In genomic region chr1:159009704-159010361, GRCh38 we compare ENCODE assay signal across 8 cellular contexts. TPM values are rescaled to one million over a fixed set of nuclear protein-coding genes. Genes with fewer than 3 reads are reported as not detected.
DNase-seq lines count a peak whose midpoint lies in the region; ATAC-seq, FAIRE-seq and TF ChIP-seq lines count a peak whose summit lies in the region.

TSS of gene IFI16 (plus strand) at chr1:159009907. CDS start at chr1:159014681, 4,774 bp downstream.

- intact Hi-C loops in CD14-positive monocyte (cut with micrococcal nuclease), result loop anchor here (5.0 to 10.0 kb wide), 3 partner anchors 62 to 825 kb away; partner anchors contain the start of genes CD1D (in 1 of the 2) and MNDA (in 1 of the 2)
- intact Hi-C loops in K562 (cut with micrococcal nuclease), result no loop called here

- peak; percentile 57 for ATAC-seq in HG03442 (IDR thresholded peaks at IDR 0.05; ENCODE audit: unreplicated experiment)
- peak; percentile 78 for ATAC-seq in K562

- H3K27me3 ChIP-seq in K562 (ENCODE audit: control insufficient read depth in 2 of 2, insufficient read depth in 2 of 2, low read length in 2 of 2), result no peaks in the 10 kb centered on the region

- in situ Hi-C loops in K562 (cut with MboI), result loop anchor here (10.0 kb wide), 1 partner anchor 345 kb away; no protein-coding TSS in a partner anchor

- H3K9ac ChIP-seq in K562 (ENCODE audit: insufficient read depth in 1 of 2, low read depth in 2 of 2, low read length in 2 of 2), result no peak within 1 kb of the TSS

- H3K4me2 ChIP-seq in K562 (ENCODE audit: insufficient read depth, low read length), result no peak within 1 kb of the TSS

- no peaks in the 10 kb centered on the region for H4K20me1 ChIP-seq in K562 (replicated peaks; ENCODE audit: control insufficient read depth, insufficient read depth, low read length)

- no peak within 1 kb of the TSS for H3K27ac ChIP-seq in K562 (ENCODE audit: extremely low read depth, low read depth, low read length)

- TF ChIP-seq EP300 in K562 (IDR thresholded peaks at IDR 0.05; ENCODE audit: low read length), result peak; percentile 83

- peak within 1 kb of the TSS; percentile 87 to 97 for H3K4me3 Mint-ChIP-seq in CD14-positive monocyte

- no peak for TF ChIP-seq CTCF in CD14-positive monocyte (IDR thresholded peaks at IDR 0.05)
- no peak for TF ChIP-seq CTCF in K562 (IDR thresholded peaks at IDR 0.05 in 2 of 3, conservative IDR thresholded peaks at IDR 0.05 in 1 of 3; ENCODE audit: insufficient read depth in 2 of 3, low read depth in 1 of 3, low read length in 3 of 3)

- H3K27ac Mint-ChIP-seq in CD14-positive monocyte, result peak within 1 kb of the TSS; percentile 92 to 98 (median 96)

- TF ChIP-seq POLR2A in K562 (conservative IDR thresholded peaks at IDR 0.05), result no peak

- CTCF ChIA-PET in K562 (lab: Yijun Ruan, JAX; ENCODE audit: low intra/inter-chr PET ratio), result no interaction called here

- no peak within 1 kb of the TSS for H3K4me3 ChIP-seq in K562

- H3K4me1 ChIP-seq in K562 (replicated peaks in 1 of 2; ENCODE audit: control insufficient read depth in 2 of 2, insufficient read depth in 2 of 2, low read length in 2 of 2), result no peaks in the 10 kb centered on the region; a peak in 2 of 5 replicates

- no TSS peak for BruUV-seq in K562 (replicated peaks; lab: Mats Ljungman, UMichigan)

- no peak for FAIRE-seq in GM19239 (lab: Jason Lieb, UNC)
- peak; percentile 23 for FAIRE-seq in K562 (lab: Jason Lieb, UNC)

- peaks cover 68% of the 10 kb centered on the region for H3K4me1 Mint-ChIP-seq in CD14-positive monocyte

- peaks cover 12 to 14% of the 10 kb centered on the region in 2 donors for H3K36me3 Mint-ChIP-seq in CD14-positive monocyte

- POLR2A ChIA-PET in K562 (lab: Yijun Ruan, JAX), result interaction anchor here (0.6 kb wide), 1 partner anchor 514 kb away, joined by 4 read pairs; no protein-coding TSS in a partner anchor

- H3K9me3 Mint-ChIP-seq in CD14-positive monocyte, result no peaks in the 10 kb centered on the region

- no peaks in the 10 kb centered on the region for H3K9me1 ChIP-seq in K562 (ENCODE audit: control insufficient read depth, insufficient read depth, low read length)

- no peaks in the 10 kb centered on the region for H3K9me3 ChIP-seq in K562 (replicated peaks; ENCODE audit: control insufficient read depth, insufficient read depth, low read depth, low read length)

- peaks cover 0 to 2% (median 0%) of the 10 kb centered on the region in 3 donors for H3K27me3 Mint-ChIP-seq in CD14-positive monocyte (ENCODE audit: low read depth in 3 of 3)

- H3K36me3 ChIP-seq in K562 (ENCODE audit: control insufficient read depth, insufficient read depth, low read length), result no peaks in the 10 kb centered on the region

- no peaks in the 10 kb centered on the region for H3K79me2 ChIP-seq in K562 (ENCODE audit: control insufficient read depth, insufficient read depth, low read length)

- H2AFZ ChIP-seq in K562 (ENCODE audit: low read depth, low read length), result peak within 1 kb of the TSS; percentile 38; the same call in 1 of the 2 replicates

- 0 out of 4 replicates have a peak, but pooled peaks of 1 of the 2 experiments have one; percentile 2 for TF ChIP-seq RAD21 in K562 (CRISPR knock-in tag; conservative IDR thresholded peaks at IDR 0.05 in 1 of 2, IDR thresholded peaks at IDR 0.05 in 1 of 2)

- DNase-seq in CD14-positive monocyte (ENCODE audit: low spot score), result peak; percentile 69
- DNase-seq in GM19239 (ENCODE audit: insufficient read length, low spot score), result peak; percentile 27
- peak; percentile 83 for DNase-seq in SKM-1 treated with dmso at 0.1 percent for 144 hours (lab: John Stamatoyannopoulos, UW; ENCODE audit: unreplicated experiment)
- DNase-seq in K562 (ENCODE audit: extremely low read depth in 1 of 4, low spot score in 3 of 4), result peak in 2 of 4 experiments; percentile 17 to 51
- DNase-seq in iPS-NIHi7 (ENCODE audit: extremely low spot score), result peak; percentile 17
- DNase-seq in smooth muscle cell of the brain vasculature (ENCODE audit: low read depth, low spot score), result peak; percentile 58
- DNase-seq in NCI-H69 (lab: John Stamatoyannopoulos, UW), result no peak

- WGBS in K562 (ENCODE audit: insufficient coverage, low coverage, missing lambda C conversion rate), result 0% methylated on average over 5 of the region's 5 CpGs

TF ChIP-seq in K562, 482 proteins besides CTCF, POLR2A, EP300 and RAD21 (continues in another document):
- TF ChIP-seq MAZ (CRISPR knock-in tag; conservative IDR thresholded peaks at IDR 0.05 in 1 of 2, IDR thresholded peaks at IDR 0.05 in 1 of 2) (peak in 1 of 2 experiments; percentile 9; a peak in 1 of 4 replicates), JUN (IDR thresholded peaks at IDR 0.05; ENCODE audit: borderline replicate concordance, low read depth, low read length) (peak; percentile 74), JUN (CRISPR knock-in tag; IDR thresholded peaks at IDR 0.05; ENCODE audit: borderline replicate concordance) (no peak), TEAD1 (CRISPR knock-in tag; IDR thresholded peaks at IDR 0.05) (peak in 1 of 2 experiments; percentile 90; a peak in 2 of 4 replicates), RAD51 (IDR thresholded peaks at IDR 0.05; ENCODE audit: borderline replicate concordance, low read depth) (no peak), NFRKB (IDR thresholded peaks at IDR 0.05; ENCODE audit: low read depth) (no peak), ATF1 (CRISPR knock-in tag; IDR thresholded peaks at IDR 0.05) (no peak), ATF1 (tag; IDR thresholded peaks at IDR 0.05) (0 out of 2 replicates have a peak, but pooled peaks have one; percentile 46), IRF9 (tag; IDR thresholded peaks at IDR 0.05) (peak; percentile 68), MAFG (tag; conservative IDR thresholded peaks at IDR 0.05) (no peak), CCNT2 (IDR thresholded peaks at IDR 0.05; ENCODE audit: borderline replicate concordance, extremely low read depth, insufficient read length, low read depth, low read length) (no peak), ESRRA (IDR thresholded peaks at IDR 0.05; ENCODE audit: borderline replicate concordance, low read depth) (peak; percentile 76; the same call in 1 of the 2 replicates), ZNF445 (CRISPR knock-in tag; IDR thresholded peaks at IDR 0.05; ENCODE audit: low read depth) (0 out of 2 replicates have a peak, but pooled peaks have one; percentile 27), ZNF134 (CRISPR knock-in tag; conservative IDR thresholded peaks at IDR 0.05) (0 out of 2 replicates have a peak, but pooled peaks have one; percentile 25), SOX6 (IDR thresholded peaks at IDR 0.05) (peak; percentile 90), KDM1A (IDR thresholded peaks at IDR 0.05) (peak; percentile 96), NFE2L1 (tag; IDR thresholded peaks at IDR 0.05; ENCODE audit: borderline replicate concordance, low read depth) (no peak), ZNF584 (CRISPR knock-in tag; IDR thresholded peaks at IDR 0.05; ENCODE audit: low read depth) (0 out of 2 replicates have a peak, but pooled peaks have one; percentile 42), CAMTA2 (CRISPR knock-in tag; conservative IDR thresholded peaks at IDR 0.05) (no peak), ETV6 (IDR thresholded peaks at IDR 0.05; ENCODE audit: borderline replicate concordance in 1 of 2, low read depth in 2 of 2, low read length in 1 of 2) (peak in 1 of 2 experiments; percentile 48; a peak in 1 of 4 replicates), ETV6 (CRISPR knock-in tag; IDR thresholded peaks at IDR 0.05; ENCODE audit: borderline replicate concordance) (no peak), ELF1 (tag; IDR thresholded peaks at IDR 0.05) (peak; percentile 26; the same call in 1 of the 2 replicates), ZBTB1 (CRISPR knock-in tag; IDR thresholded peaks at IDR 0.05; ENCODE audit: borderline replicate concordance, low read depth) (no peak), SMAD4 (CRISPR knock-in tag; conservative IDR thresholded peaks at IDR 0.05) (peak; percentile 72)

RNA-seq across cellular contexts. Expression of gene IFI16, which starts in this region (rescaled TPM):
- polyA plus RNA-seq in CD14-positive monocyte (10 to 100 TPM; 64.8 to 99.7 TPM), K562 (2011; rRNA removed) (0.18 and 0.70 TPM in 2 replicates), K562 (2014; fragmentation: Illumina TruSeq; extraction: Trizol) (2.6 and 3.2 TPM in 2 replicates), K562 (2014; fragmentation: Nextera tagmentation; extraction: Ambion mirVana) (1 to 10 TPM; 1.7 to 2.8 TPM), K562 (2014; rRNA removed) (1.6 and 2.3 TPM in 2 replicates)
- 0.25 and 0.32 TPM in 2 replicates for total RNA-seq in K562 (2011; cell fraction: chromatin; rRNA removed; ENCODE audit: low replicate concordance)
- 0.17 TPM in 1 of 2 replicates, not detected in the other for total RNA-seq in K562 (2011; cell fraction: nucleolus; rRNA removed)
- 0.84 TPM in 1 of 2 replicates, not detected in the other for total RNA-seq in K562 (2011; cell fraction: nucleoplasm; rRNA removed)
- total RNA-seq in K562 (2014; rRNA removed) (1.2 and 1.6 TPM in 2 replicates), K562 (2014; rRNA removed; fragmentation: Illumina TruSeq; extraction: Trizol) (0.45 and 1.0 TPM in 2 replicates), K562 (2015; rRNA removed; fragmentation: Illumina TruSeq; extraction: Trizol) (1.4 and 1.9 TPM in 2 replicates), K562 (2021) (1.1 and 1.8 TPM in 2 replicates)
- polyA plus RNA-seq in K562 (2011; cell fraction: cytosol; rRNA removed), result 0.04 and 0.19 TPM in 2 replicates
- 0.15 and 0.51 TPM in 2 replicates for polyA plus RNA-seq in K562 (2011; cell fraction: nucleus; rRNA removed)
- polyA plus RNA-seq in K562 (2012), result 2.9 and 16.3 TPM in 2 replicates
- polyA minus RNA-seq in K562 (2011; rRNA and poly(A)+ RNA removed), result 0.33 and 0.63 TPM in 2 replicates
- 0.67 TPM in 1 of 2 replicates, not detected in the other for polyA minus RNA-seq in K562 (2011; cell fraction: cytosol; rRNA and poly(A)+ RNA removed)
- polyA minus RNA-seq in K562 (2011; cell fraction: nucleus; rRNA and poly(A)+ RNA removed), result 0.27 TPM in 1 of 2 replicates, not detected in the other
